ENCODE assay signal across 17 cellular contexts in the genomic region with DNA sequence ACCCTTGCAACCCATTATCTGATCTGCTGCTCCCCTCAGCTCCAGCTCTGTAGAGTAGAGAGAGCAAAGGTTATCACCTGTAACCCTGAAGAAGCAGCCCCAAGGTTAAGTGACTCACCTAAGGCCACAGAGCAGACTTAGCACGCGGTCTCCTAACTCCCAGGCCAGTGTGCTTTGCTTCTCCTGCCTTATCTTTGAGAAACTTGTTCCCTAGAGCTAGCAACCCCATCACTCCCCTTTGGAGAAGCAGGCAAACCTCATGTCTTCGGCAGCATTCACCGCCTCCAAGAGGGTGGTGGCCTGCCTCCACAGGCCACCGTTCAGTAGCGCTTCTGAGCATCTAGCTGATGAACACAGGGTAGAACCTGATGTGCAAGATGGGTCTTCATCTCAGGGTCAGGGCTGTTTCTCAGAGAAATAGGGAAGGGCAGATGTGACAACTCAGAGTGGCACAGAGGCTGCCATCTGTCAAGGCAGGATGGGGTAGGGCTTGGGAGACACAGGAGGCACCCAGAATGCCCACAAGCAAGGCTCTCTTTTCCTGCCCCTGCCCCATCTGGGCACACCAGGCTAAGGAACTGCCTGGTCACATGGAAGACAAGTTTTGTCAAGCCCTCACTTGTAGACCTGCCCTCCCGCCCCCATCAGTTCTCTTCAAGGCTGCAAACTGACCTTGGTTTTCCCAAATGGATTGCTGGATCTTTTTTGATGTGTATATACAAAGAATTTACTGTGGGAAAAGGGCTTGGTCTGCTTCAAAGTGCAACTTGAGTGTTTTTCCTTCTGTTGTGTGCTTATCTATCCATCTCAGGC. TPM values are rescaled to one million over a fixed set of nuclear protein-coding genes. Genes with fewer than 3 reads are reported as not detected.
DNase-seq lines count a peak whose midpoint lies in the region; ATAC-seq lines count a peak whose summit lies in the region.
"Had no signal": no experiment of that assay in that cellular context is flagged by ENCODE, and none has a peak within 500 bp of the region (broad histone marks: within the 10 kb centered on the region; RNA-seq: fewer than 3 reads in every experiment).

No MANE protein-coding gene starts in this region.

- H3K9me3 Mint-ChIP-seq in activated T-cell treated with anti-CD3 and anti-CD28 coated beads, Interleukin-2, amount 50 U/mL, for 72 hours = no peaks in the 10 kb centered on the region
- H3K9me3 Mint-ChIP-seq in activated T-helper 1 cell treated with anti-CD3 and anti-CD28 coated beads, Interleukin-12 subunit alpha, Interleukin-12 subunit beta, Interleukin-2, Interleukin-4 antibody, amounts not matched to agents 30 ng/mL and 10 ng/mL and 1 ng/mL, durations not matched to agents 14 hours and 24 hours and 36 hours = no peaks in the 10 kb centered on the region
- H3K9me3 Mint-ChIP-seq: activated CD4-positive, alpha-beta memory T cell treated with anti-CD3 and anti-CD28 coated beads for 36 hours; CD8-positive, alpha-beta T cell; effector memory CD8-positive, alpha-beta T cell had no signal

- no peaks in the 10 kb centered on the region for H3K36me3 ChIP-seq in Karpas-422 (ENCODE audit: insufficient read depth, low read length)
- H3K36me3 ChIP-seq in mesodermal cell (ENCODE audit: control insufficient read depth, insufficient read depth, low read length) = peaks cover 84% of the 10 kb centered on the region

- H3K27ac ChIP-seq in Karpas-422 (ENCODE audit: low read length) (no peak overlapping the region), mesodermal cell (ENCODE audit: low read depth, low read length, severe bottlenecking) (peak overlapping the region; percentile 41)
- H3K27ac ChIP-seq: heart left ventricle, left ventricle myocardium inferior had no signal

- intact Hi-C loops in activated T-helper 1 cell treated with anti-CD3 and anti-CD28 coated beads, Interleukin-12 subunit alpha, Interleukin-12 subunit beta, Interleukin-2, Interleukin-4 antibody, amounts not matched to agents 30 ng/mL and 10 ng/mL and 1 ng/mL, durations not matched to agents 14 hours and 24 hours and 36 hours (cut with micrococcal nuclease) = no loop called here

- H3K9me3 ChIP-seq in Karpas-422 (ENCODE audit: low read length) (no peaks in the 10 kb centered on the region), mesodermal cell (ENCODE audit: control insufficient read depth, low read length) (no peaks in the 10 kb centered on the region)
- H3K9me3 ChIP-seq: heart left ventricle, left ventricle myocardium inferior had no signal

- H3K4me1 ChIP-seq in Karpas-422 (ENCODE audit: low read length) (peaks cover 8% of the 10 kb centered on the region), mesodermal cell (ENCODE audit: control insufficient read depth, insufficient read depth, low read length, poor library complexity, severe bottlenecking) (peaks cover 19% of the 10 kb centered on the region)

- H3K36me3 Mint-ChIP-seq in activated T-cell treated with anti-CD3 and anti-CD28 coated beads, Interleukin-2, amount 50 U/mL, for 72 hours (ENCODE audit: insufficient read depth in 2 of 2) = peaks cover 2 to 7% of the 10 kb centered on the region in 2 donors
- peaks cover 25% of the 10 kb centered on the region for H3K36me3 Mint-ChIP-seq in activated T-helper 1 cell treated with anti-CD3 and anti-CD28 coated beads, Interleukin-12 subunit alpha, Interleukin-12 subunit beta, Interleukin-2, Interleukin-4 antibody, amounts not matched to agents 30 ng/mL and 10 ng/mL and 1 ng/mL, durations not matched to agents 14 hours and 24 hours and 36 hours (ENCODE audit: low read depth)

- peak overlapping the region; percentile 7 for H3K4me2 ChIP-seq in Karpas-422 (ENCODE audit: low read depth, low read length, poor library complexity, severe bottlenecking)

- ATAC-seq in activated T-cell treated with anti-CD3 and anti-CD28 coated beads, Interleukin-2, amount 50 U/mL, for 72 hours (replicated peaks in 1 of 2) = peak in 1 of 2 donors; percentile 57
- ATAC-seq in GM21723 (IDR thresholded peaks at IDR 0.05; ENCODE audit: unreplicated experiment) = no peak
- ATAC-seq: CD8-positive, alpha-beta T cell; effector memory CD8-positive, alpha-beta T cell; heart left ventricle had no signal

- H3K4me3 Mint-ChIP-seq in activated T-cell treated with anti-CD3 and anti-CD28 coated beads, Interleukin-2, amount 50 U/mL, for 72 hours = no peak overlapping the region
- no peak overlapping the region for H3K4me3 Mint-ChIP-seq in activated T-helper 1 cell treated with anti-CD3 and anti-CD28 coated beads, Interleukin-12 subunit alpha, Interleukin-12 subunit beta, Interleukin-2, Interleukin-4 antibody, amounts not matched to agents 30 ng/mL and 10 ng/mL and 1 ng/mL, durations not matched to agents 14 hours and 24 hours and 36 hours
- H3K4me3 Mint-ChIP-seq: activated CD4-positive, alpha-beta memory T cell treated with anti-CD3 and anti-CD28 coated beads for 36 hours; CD8-positive, alpha-beta T cell; effector memory CD8-positive, alpha-beta T cell had no signal

- no peak for DNase-seq in activated T-cell treated with anti-CD3 and anti-CD28 coated beads, Interleukin-2, amount 50 U/mL, for 72 hours
- DNase-seq in activated T-cell treated with anti-CD3 and anti-CD28 coated beads, Interleukin-2, amount 50 U/mL, for 48 hours = no peak
- no peak for DNase-seq in Karpas-422
- no peak for DNase-seq in activated T-helper 1 cell treated with anti-CD3 and anti-CD28 coated beads, Interleukin-12 subunit alpha, Interleukin-12 subunit beta, Interleukin-2, Interleukin-4 antibody, amounts not matched to agents 30 ng/mL and 10 ng/mL and 1 ng/mL, durations not matched to agents 14 hours and 24 hours and 36 hours (ENCODE audit: low spot score)
- DNase-seq in occipital lobe (lab: John Stamatoyannopoulos, UW) = no peak
- DNase-seq in AG08396 (ENCODE audit: low spot score) = no peak
- DNase-seq: activated CD4-positive, alpha-beta memory T cell treated with anti-CD3 and anti-CD28 coated beads for 36 hours; amniotic stem cell; CD8-positive, alpha-beta T cell; DMS79; effector memory CD8-positive, alpha-beta T cell; left ventricle myocardium inferior; NCI-H1436 treated with DMSO at 0.1 percent for 48 hours; NCI-H345 had no signal

- no peaks in the 10 kb centered on the region for H3K27me3 ChIP-seq in Karpas-422 (ENCODE audit: low read length)
- H3K27me3 ChIP-seq: heart left ventricle had no signal

- no peaks in the 10 kb centered on the region for H4K20me1 ChIP-seq in Karpas-422 (ENCODE audit: insufficient read depth, low read depth, low read length)

- H3K27me3 Mint-ChIP-seq in activated T-cell treated with anti-CD3 and anti-CD28 coated beads, Interleukin-2, amount 50 U/mL, for 72 hours (ENCODE audit: low read depth) = no peaks in the 10 kb centered on the region
- no peaks in the 10 kb centered on the region for H3K27me3 Mint-ChIP-seq in activated T-helper 1 cell treated with anti-CD3 and anti-CD28 coated beads, Interleukin-12 subunit alpha, Interleukin-12 subunit beta, Interleukin-2, Interleukin-4 antibody, amounts not matched to agents 30 ng/mL and 10 ng/mL and 1 ng/mL, durations not matched to agents 14 hours and 24 hours and 36 hours (ENCODE audit: insufficient read depth)
- H3K27me3 Mint-ChIP-seq: activated CD4-positive, alpha-beta memory T cell treated with anti-CD3 and anti-CD28 coated beads for 36 hours; effector memory CD8-positive, alpha-beta T cell had no signal

- H2AFZ ChIP-seq in Karpas-422 (ENCODE audit: low read length) = no peak overlapping the region

- H3K4me1 Mint-ChIP-seq in activated T-cell treated with anti-CD3 and anti-CD28 coated beads, Interleukin-2, amount 50 U/mL, for 72 hours (ENCODE audit: low read depth) = peaks cover 4% of the 10 kb centered on the region
- peaks cover 11% of the 10 kb centered on the region for H3K4me1 Mint-ChIP-seq in activated T-helper 1 cell treated with anti-CD3 and anti-CD28 coated beads, Interleukin-12 subunit alpha, Interleukin-12 subunit beta, Interleukin-2, Interleukin-4 antibody, amounts not matched to agents 30 ng/mL and 10 ng/mL and 1 ng/mL, durations not matched to agents 14 hours and 24 hours and 36 hours (ENCODE audit: low read depth)

- H3K27ac Mint-ChIP-seq in activated T-cell treated with anti-CD3 and anti-CD28 coated beads, Interleukin-2, amount 50 U/mL, for 72 hours = peak overlapping the region; percentile 65
- peak overlapping the region; percentile 22 for H3K27ac Mint-ChIP-seq in activated T-helper 1 cell treated with anti-CD3 and anti-CD28 coated beads, Interleukin-12 subunit alpha, Interleukin-12 subunit beta, Interleukin-2, Interleukin-4 antibody, amounts not matched to agents 30 ng/mL and 10 ng/mL and 1 ng/mL, durations not matched to agents 14 hours and 24 hours and 36 hours
- H3K27ac Mint-ChIP-seq: activated CD4-positive, alpha-beta memory T cell treated with anti-CD3 and anti-CD28 coated beads for 36 hours; CD8-positive, alpha-beta T cell; effector memory CD8-positive, alpha-beta T cell had no signal

- H3K9ac ChIP-seq in Karpas-422 (ENCODE audit: low read length) = no peak overlapping the region

- WGBS in mesodermal cell (ENCODE audit: insufficient coverage in 2 of 2), 2 experiments = 98 to 100% methylated on average over 4 to 6 of the region's 7 CpGs

- no peak overlapping the region for H3K4me3 ChIP-seq in Karpas-422 (ENCODE audit: low read length)
- no peak overlapping the region for H3K4me3 ChIP-seq in mesodermal cell (ENCODE audit: extremely low read depth, insufficient read depth, low read length, poor library complexity, severe bottlenecking)
- H3K4me3 ChIP-seq: heart left ventricle, left ventricle myocardium inferior had no signal

- no peaks in the 10 kb centered on the region for H3K79me2 ChIP-seq in Karpas-422 (ENCODE audit: low read length)

- H3K9me2 ChIP-seq in Karpas-422 (replicated peaks; ENCODE audit: insufficient read depth, low read length) = no peaks in the 10 kb centered on the region

RNA-seq across cellular contexts. Expression of gene CLK3, which starts 34.9 kb away (rescaled TPM):
- 100 to 1,000 TPM; 116 to 120 TPM for total RNA-seq in activated T-cell treated with anti-CD3 and anti-CD28 coated beads, Interleukin-2, amount 50 U/mL, for 72 hours
- total RNA-seq in Karpas-422 (2014; rRNA removed; shearing (Covaris generic); ENCODE audit: low replicate concordance) = 114 and 147 TPM in 2 replicates
- 103 and 107 TPM in 2 replicates for total RNA-seq in activated T-helper 1 cell treated with anti-CD3 and anti-CD28 coated beads, Interleukin-12 subunit alpha, Interleukin-12 subunit beta, Interleukin-2, Interleukin-4 antibody, amounts not matched to agents 30 ng/mL and 10 ng/mL and 1 ng/mL, durations not matched to agents 14 hours and 24 hours and 36 hours
- polyA plus RNA-seq in mesodermal cell (2013, experiment 1 of 2) = 80.6 TPM
- polyA plus RNA-seq in mesodermal cell (2013, experiment 2 of 2) = 65.9 TPM
- total RNA-seq in occipital lobe = 27.0 TPM

RNA-seq across cellular contexts. Expression of gene ARID3B, which starts 39.7 kb away (rescaled TPM):
- 10 to 100 TPM; 47.6 to 53.8 TPM for total RNA-seq in activated T-cell treated with anti-CD3 and anti-CD28 coated beads, Interleukin-2, amount 50 U/mL, for 72 hours
- 9.6 and 17.7 TPM in 2 replicates for total RNA-seq in Karpas-422 (2014; rRNA removed; shearing (Covaris generic); ENCODE audit: low replicate concordance)
- total RNA-seq in activated T-helper 1 cell treated with anti-CD3 and anti-CD28 coated beads, Interleukin-12 subunit alpha, Interleukin-12 subunit beta, Interleukin-2, Interleukin-4 antibody, amounts not matched to agents 30 ng/mL and 10 ng/mL and 1 ng/mL, durations not matched to agents 14 hours and 24 hours and 36 hours = 48.8 and 53.6 TPM in 2 replicates
- polyA plus RNA-seq in mesodermal cell (2013, experiment 1 of 2) = 71.5 TPM
- 58.5 TPM for polyA plus RNA-seq in mesodermal cell (2013, experiment 2 of 2)
- total RNA-seq in occipital lobe = 8.3 TPM
